ENCODE assay signal across 33 cellular contexts in genomic region chr9:120701248-120701647, GRCh38.
"Had no signal": no experiment of that assay in that cellular context is flagged by ENCODE, and none has a peak within 500 bp of the region (broad histone marks: within the 10 kb centered on the region; RNA-seq: fewer than 3 reads in every experiment).

No MANE protein-coding gene starts in this region.

- H3K36me3 ChIP-seq: ascending aorta, brain microvascular endothelial cell, heart left ventricle, sigmoid colon, thyroid gland had no signal

- H3K27me3 ChIP-seq: ascending aorta, brain microvascular endothelial cell, dorsolateral prefrontal cortex, heart left ventricle, sigmoid colon, thyroid gland, upper lobe of right lung had no signal

- H3K4me3 ChIP-seq: ascending aorta, coronary artery, dorsolateral prefrontal cortex, heart left ventricle, psoas muscle, sigmoid colon, thyroid gland, upper lobe of right lung had no signal

- H3K79me2 ChIP-seq: parathyroid adenoma had no signal

- H3K9ac ChIP-seq: parathyroid adenoma had no signal

- H3K27ac ChIP-seq: ascending aorta, brain microvascular endothelial cell, coronary artery, heart left ventricle, parathyroid adenoma, psoas muscle, sigmoid colon, thyroid gland, upper lobe of right lung had no signal

- H3K9me3 ChIP-seq: ascending aorta, heart left ventricle, psoas muscle, sigmoid colon, thyroid gland, upper lobe of right lung had no signal

- ATAC-seq: heart left ventricle; left colon; naive thymus-derived CD4-positive, alpha-beta T cell; psoas muscle; stimulated activated memory B cell treated with anti-CD40 and anti-IgM and Interleukin-4, amounts not matched to agents 10 μg/mL and 1 μg/mL and 100 μg/mL, for 72 hours; stimulated activated naive CD8-positive, alpha-beta T cell treated with anti-CD3 and anti-CD28 coated beads, Interleukin-15, amount 100 ng/mL, for 72 hours; upper lobe of right lung had no signal

- H3K4me1 ChIP-seq: ascending aorta, parathyroid adenoma, sigmoid colon had no signal

- H2AFZ ChIP-seq: parathyroid adenoma had no signal

- DNase-seq: activated CD4-positive, alpha-beta memory T cell treated with anti-CD3 and anti-CD28 coated beads for 36 hours; activated CD4-positive, alpha-beta T cell treated with anti-CD3 and anti-CD28 coated beads, Interleukin-2, amount 10 ng/mL, durations not matched to agents 24 days and 14 days; activated CD4-positive, CD25-positive, alpha-beta regulatory T cell treated with anti-CD3 and anti-CD28 coated beads, Interleukin-2, amount 50 U/mL, for 72 hours; activated CD8-positive, alpha-beta memory T cell treated with anti-CD3 and anti-CD28 coated beads, Interleukin-2, amount 50 U/mL, for 4 hours; activated effector memory CD4-positive, alpha-beta T cell treated with anti-CD3 and anti-CD28 coated beads, Interleukin-2, amount 50 U/mL, for 16 hours; activated naive CD4-positive, alpha-beta T cell treated with anti-CD3 and anti-CD28 coated beads, Interleukin-2, amount 10 ng/mL, durations not matched to agents 7 days and 5 days; activated naive CD8-positive, alpha-beta T cell treated with anti-CD3 and anti-CD28 coated beads, Interleukin-2, amount 10 ng/mL, durations not matched to agents 7 days and 5 days; activated T-cell treated with anti-CD3 and anti-CD28 coated beads, Interleukin-2, amount 50 U/mL, for 1 hour; brain microvascular endothelial cell; dorsolateral prefrontal cortex; effector memory CD4-positive, alpha-beta T cell; heart left ventricle; hypothalamus; immature natural killer cell; kidney; left colon; midbrain; naive thymus-derived CD4-positive, alpha-beta T cell; nucleus accumbens; psoas muscle; sigmoid colon; small intestine; stimulated activated CD4-positive, alpha-beta T cell treated with anti-CD3 and anti-CD28 coated beads, Interleukin-1b, Interleukin-23, amount 100 ng/mL, for 48 hours; stimulated activated CD4-positive, alpha-beta T cell treated with anti-CD3 and anti-CD28 coated beads, Interleukin-4, amount 100 ng/mL, for 4 hours; stimulated activated CD8-positive, alpha-beta memory T cell treated with anti-CD3 and anti-CD28 coated beads, Interleukin-4, amount 100 ng/mL, for 48 hours; stimulated activated naive CD8-positive, alpha-beta T cell treated with anti-CD3 and anti-CD28 coated beads, Interleukin-15, amount 100 ng/mL, for 72 hours; substantia nigra; thyroid gland; upper lobe of right lung had no signal
